Comparison of ENCODE assay signal across 8 cellular contexts in genomic region chr11:62792193-62792575, GRCh38. TPM values are rescaled to one million over a fixed set of nuclear protein-coding genes. Genes with fewer than 3 reads are reported as not detected.
DNase-seq lines count a peak whose midpoint lies in the region; ATAC-seq lines count a peak whose summit lies in the region.

No MANE protein-coding gene starts in this region.

- peak; percentile 59 for DNase-seq in D341Med (ENCODE audit: low spot score)
- peak; percentile 73 for DNase-seq in NCI-H82 (lab: John Stamatoyannopoulos, UW)
- DNase-seq in naive thymus-derived CD8-positive, alpha-beta T cell: peak in 2 of 10 donors; percentile 18 to 42
- DNase-seq in RPMI8226: no peak

- H3K4me3 Mint-ChIP-seq in naive thymus-derived CD8-positive, alpha-beta T cell: peak overlapping the region; percentile 83 to 96 (median 89)

- H3K4me1 ChIP-seq in ectodermal cell (ENCODE audit: control insufficient read depth, insufficient read depth, low read length): peaks cover 6% of the 10 kb centered on the region

- 55 to 59% methylated on average over 11 of the region's 11 CpGs for WGBS in ectodermal cell, 2 experiments

- no peaks in the 10 kb centered on the region for H3K27me3 Mint-ChIP-seq in naive thymus-derived CD8-positive, alpha-beta T cell

- peaks cover 34% of the 10 kb centered on the region for H3K36me3 ChIP-seq in ectodermal cell (ENCODE audit: control insufficient read depth, insufficient read depth, low read length)

- peaks cover 0 to 65% (median 19%) of the 10 kb centered on the region in 3 donors for H3K36me3 Mint-ChIP-seq in naive thymus-derived CD8-positive, alpha-beta T cell

- no peaks in the 10 kb centered on the region for H3K27me3 ChIP-seq in ectodermal cell (ENCODE audit: control insufficient read depth, insufficient read depth, low read length, poor library complexity, severe bottlenecking)

- POLR2A ChIA-PET in naive thymus-derived CD8-positive, alpha-beta T cell (lab: Charles Lee): interaction anchor here (0.7 to 12.0 kb wide), 16 partner anchors 8 to 237 kb away, joined by 3 to 314 read pairs (median 6); partner anchors contain the start of genes HNRNPUL2, NXF1, ROM1 and SLC3A2

- peak overlapping the region; percentile 99 for H3K4me3 ChIP-seq in ectodermal cell (ENCODE audit: insufficient read depth, low read depth, low read length)

- peak overlapping the region; percentile 85 to 97 (median 95) for H3K27ac Mint-ChIP-seq in naive thymus-derived CD8-positive, alpha-beta T cell

- peaks cover 16 to 54% (median 47%) of the 10 kb centered on the region in 4 donors for H3K4me1 Mint-ChIP-seq in naive thymus-derived CD8-positive, alpha-beta T cell

- ATAC-seq in naive thymus-derived CD8-positive, alpha-beta T cell: peak; percentile 7 to 9
- ATAC-seq in GM19324 (IDR thresholded peaks at IDR 0.05; ENCODE audit: low FRiP score, unreplicated experiment) (no peak), HG03196 (IDR thresholded peaks at IDR 0.05; ENCODE audit: unreplicated experiment) (no peak), GM19328 (IDR thresholded peaks at IDR 0.05; ENCODE audit: unreplicated experiment) (no peak)

- H3K9me3 ChIP-seq in ectodermal cell (ENCODE audit: control insufficient read depth, low read length): no peaks in the 10 kb centered on the region

- no peaks in the 10 kb centered on the region for H3K9me3 Mint-ChIP-seq in naive thymus-derived CD8-positive, alpha-beta T cell

- no peak overlapping the region for H3K27ac ChIP-seq in ectodermal cell (ENCODE audit: insufficient read depth, low read depth, low read length, poor library complexity, severe bottlenecking)

RNA-seq across cellular contexts. Expression of gene TMEM223, which starts 0.4 kb away (rescaled TPM):
- 25.9 TPM for polyA plus RNA-seq in ectodermal cell (2013, experiment 1 of 4)
- polyA plus RNA-seq in ectodermal cell (2013, experiment 2 of 4): 27.9 TPM
- 21.4 TPM for polyA plus RNA-seq in ectodermal cell (2013, experiment 3 of 4)
- 22.0 TPM for polyA plus RNA-seq in ectodermal cell (2013, experiment 4 of 4)
- 10 to 100 TPM; 15.0 to 16.5 TPM for total RNA-seq in naive thymus-derived CD8-positive, alpha-beta T cell
- polyA plus RNA-seq in naive thymus-derived CD8-positive, alpha-beta T cell: 10 to 100 TPM; 39.1 to 57.8 (median 45.5) TPM

RNA-seq across cellular contexts. Expression of gene TMEM179B, which starts 5.0 kb away (rescaled TPM):
- 29.3 TPM for polyA plus RNA-seq in ectodermal cell (2013, experiment 1 of 4)
- polyA plus RNA-seq in ectodermal cell (2013, experiment 2 of 4): 38.1 TPM
- 31.6 TPM for polyA plus RNA-seq in ectodermal cell (2013, experiment 3 of 4)
- polyA plus RNA-seq in ectodermal cell (2013, experiment 4 of 4): 29.3 TPM
- total RNA-seq in naive thymus-derived CD8-positive, alpha-beta T cell: 10 to 100 TPM; 66.2 to 71.5 TPM
- polyA plus RNA-seq in naive thymus-derived CD8-positive, alpha-beta T cell: 100 to 1,000 TPM; 109 to 126 (median 122) TPM

RNA-seq across cellular contexts. Expression of gene NXF1, which starts 13.1 kb away (rescaled TPM):
- 77.1 TPM for polyA plus RNA-seq in ectodermal cell (2013, experiment 1 of 4)
- 93.5 TPM for polyA plus RNA-seq in ectodermal cell (2013, experiment 2 of 4)
- 67.9 TPM for polyA plus RNA-seq in ectodermal cell (2013, experiment 3 of 4)
- polyA plus RNA-seq in ectodermal cell (2013, experiment 4 of 4): 74.0 TPM
- 100 to 1,000 TPM; 185 to 191 TPM for total RNA-seq in naive thymus-derived CD8-positive, alpha-beta T cell
- polyA plus RNA-seq in naive thymus-derived CD8-positive, alpha-beta T cell: 10 to 100 TPM; 38.4 to 82.9 (median 62.8) TPM

RNA-seq across cellular contexts. Expression of gene TAF6L, which starts 21.0 kb away (rescaled TPM):
- polyA plus RNA-seq in ectodermal cell (2013, experiment 1 of 4): 40.2 TPM
- 34.2 TPM for polyA plus RNA-seq in ectodermal cell (2013, experiment 2 of 4)
- 28.8 TPM for polyA plus RNA-seq in ectodermal cell (2013, experiment 3 of 4)
- 28.8 TPM for polyA plus RNA-seq in ectodermal cell (2013, experiment 4 of 4)
- 10 to 100 TPM; 28.6 to 34.9 TPM for total RNA-seq in naive thymus-derived CD8-positive, alpha-beta T cell
- polyA plus RNA-seq in naive thymus-derived CD8-positive, alpha-beta T cell: 10 to 100 TPM in 1 of 3 donors, 1 to 10 TPM in 2; 8.7 to 10.8 (median 8.9) TPM

RNA-seq across cellular contexts. Expression of gene POLR2G, which starts 30.8 kb away (rescaled TPM):
- polyA plus RNA-seq in ectodermal cell (2013, experiment 1 of 4): 106 TPM
- polyA plus RNA-seq in ectodermal cell (2013, experiment 2 of 4): 101 TPM
- 107 TPM for polyA plus RNA-seq in ectodermal cell (2013, experiment 3 of 4)
- 115 TPM for polyA plus RNA-seq in ectodermal cell (2013, experiment 4 of 4)
- 10 to 100 TPM; 87.8 to 94.0 TPM for total RNA-seq in naive thymus-derived CD8-positive, alpha-beta T cell
- 100 to 1,000 TPM; 255 to 266 (median 259) TPM for polyA plus RNA-seq in naive thymus-derived CD8-positive, alpha-beta T cell

Comparison
In these comparisons a context has a peak if more than half of its experiments do, and no peak if none do; other contexts are left out.
1. ATAC-seq: peak in naive thymus-derived CD8-positive, alpha-beta T cell (2 of 2); none in GM19324 (single experiment), HG03196 (single experiment) and GM19328 (single experiment).